In the genomic region with DNA sequence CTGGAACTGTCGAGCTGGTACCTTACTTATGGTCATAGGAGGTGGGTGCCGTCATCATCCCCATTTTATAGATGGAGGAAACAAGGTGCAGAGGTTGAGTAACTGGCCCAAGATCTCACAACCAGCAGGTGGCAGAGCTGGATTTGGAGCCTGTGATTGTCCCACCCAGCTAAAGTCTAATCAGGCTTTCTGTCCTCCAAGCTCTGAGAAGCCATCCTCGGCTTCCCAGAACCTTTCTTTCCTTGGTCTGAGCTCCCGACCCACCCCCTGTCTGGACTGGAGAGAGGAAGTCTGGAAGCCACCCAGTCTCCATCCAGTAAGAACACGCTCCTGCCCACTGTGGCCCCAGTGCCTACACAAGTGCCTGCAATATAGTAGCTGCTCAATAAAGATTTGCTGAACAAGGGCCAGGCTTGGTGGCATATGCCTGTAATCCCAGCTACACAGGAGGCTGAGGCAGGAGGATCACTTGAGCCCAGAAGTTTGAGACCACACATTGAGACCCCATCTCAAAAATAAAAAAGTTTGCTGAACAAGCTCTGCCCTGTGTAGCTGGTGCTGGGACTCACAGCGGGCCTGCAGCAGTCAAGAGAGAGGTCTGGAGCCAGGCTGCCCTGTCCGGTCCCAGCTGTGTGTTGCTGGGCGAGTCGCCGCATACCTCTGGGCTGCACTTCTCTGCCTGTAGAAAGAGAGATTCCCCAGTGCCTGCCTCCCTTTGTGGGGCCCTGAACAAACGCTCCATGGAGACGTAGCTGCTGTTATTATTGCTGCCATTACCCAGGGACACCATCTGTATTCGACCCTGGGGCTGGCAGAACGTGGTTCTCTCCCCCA, we compare ENCODE assay signal across 10 cellular contexts. TPM values are rescaled to one million over a fixed set of nuclear protein-coding genes. Genes with fewer than 3 reads are reported as not detected.
A peak's percentile ranks its signal among the peaks of the same experiment; 100 is the strongest.
DNase-seq lines count a peak whose midpoint lies in the region; ATAC-seq and TF ChIP-seq lines count a peak whose summit lies in the region.
"Had no signal": no experiment of that assay in that cellular context is flagged by ENCODE, and none has a peak within 500 bp of the region (broad histone marks: within the 10 kb centered on the region; RNA-seq: fewer than 3 reads in every experiment).

No MANE protein-coding gene starts in this region.

- no peak overlapping the region for H3K27ac Mint-ChIP-seq in WTC11
- H3K27ac Mint-ChIP-seq: mesothelial cell of epicardium; stimulated activated naive B cell treated with anti-CD40 and anti-IgM and Interleukin-4, amounts not matched to agents 10 μg/mL and 1 μg/mL and 100 μg/mL, for 72 hours had no signal

- H3K4me3 ChIP-seq in AG10803 (ENCODE audit: low read length): no peak overlapping the region

- POLR2A ChIA-PET in WTC11 (lab: Charles Lee): no interaction called here

- no peaks in the 10 kb centered on the region for H3K9me3 Mint-ChIP-seq in WTC11
- H3K9me3 Mint-ChIP-seq: mesothelial cell of epicardium; stimulated activated naive B cell treated with anti-CD40 and anti-IgM and Interleukin-4, amounts not matched to agents 10 μg/mL and 1 μg/mL and 100 μg/mL, for 72 hours had no signal

- no peaks in the 10 kb centered on the region; the same call in 1 of the 2 replicates for H3K27me3 Mint-ChIP-seq in WTC11 (ENCODE audit: low read depth)

- H3K27ac ChIP-seq in VCaP: no peak overlapping the region

- peak; percentile 13 for DNase-seq in AG10803 (ENCODE audit: low read depth)
- peak; percentile 70 for DNase-seq in GM13976 (ENCODE audit: low spot score)
- peak; percentile 37 for DNase-seq in iPS-NIHi7 (ENCODE audit: extremely low spot score)
- DNase-seq in activated T-cell treated with anti-CD3 and anti-CD28 coated beads, Interleukin-2, amount 50 U/mL, for 48 hours: no peak
- DNase-seq in WTC11 (ENCODE audit: low spot score): no peak
- DNase-seq: stimulated activated naive B cell treated with anti-CD40 and anti-IgM and Interleukin-4, amounts not matched to agents 10 μg/mL and 1 μg/mL and 100 μg/mL, for 72 hours had no signal

- no peak overlapping the region for H3K4me3 Mint-ChIP-seq in WTC11
- H3K4me3 Mint-ChIP-seq: mesothelial cell of epicardium; stimulated activated naive B cell treated with anti-CD40 and anti-IgM and Interleukin-4, amounts not matched to agents 10 μg/mL and 1 μg/mL and 100 μg/mL, for 72 hours had no signal

- H3K36me3 Mint-ChIP-seq in WTC11: no peaks in the 10 kb centered on the region
- H3K36me3 Mint-ChIP-seq: mesothelial cell of epicardium; stimulated activated naive B cell treated with anti-CD40 and anti-IgM and Interleukin-4, amounts not matched to agents 10 μg/mL and 1 μg/mL and 100 μg/mL, for 72 hours had no signal

- in situ Hi-C loops in GM13976 (cut with MboI; ENCODE audit: low sequenced_read_pairs, unreplicated experiment): no loop called here

- ATAC-seq in HG03520 (IDR thresholded peaks at IDR 0.05; ENCODE audit: unreplicated experiment): no peak
- no peak for ATAC-seq in HG03025 (IDR thresholded peaks at IDR 0.05; ENCODE audit: low FRiP score, unreplicated experiment)
- ATAC-seq in WTC11: no peak; the same call in 1 of the 2 replicates

- peak; percentile 49 for TF ChIP-seq CTCF in AG10803 (conservative IDR thresholded peaks at IDR 0.05; ENCODE audit: low read length)
- TF ChIP-seq CTCF in GM13976 (IDR thresholded peaks at IDR 0.05; ENCODE audit: borderline replicate concordance, control extremely low read depth, extremely low read depth, insufficient read depth, missing control alignments): peak; percentile 32
- TF ChIP-seq CTCF in VCaP (conservative IDR thresholded peaks at IDR 0.05): peak; percentile 72
- TF ChIP-seq CTCF in WTC11 (IDR thresholded peaks at IDR 0.05): no peak

- H3K4me1 Mint-ChIP-seq in WTC11: peaks cover 25% of the 10 kb centered on the region
- H3K4me1 Mint-ChIP-seq: mesothelial cell of epicardium; stimulated activated naive B cell treated with anti-CD40 and anti-IgM and Interleukin-4, amounts not matched to agents 10 μg/mL and 1 μg/mL and 100 μg/mL, for 72 hours had no signal

- CTCF ChIA-PET in WTC11 (lab: Charles Lee): interaction anchor here (0.6 to 6.1 kb wide), 19 partner anchors 12 to 297 kb away, joined by 3 to 90 read pairs (median 4); no protein-coding TSS in a partner anchor

TF ChIP-seq in WTC11, 78 proteins besides CTCF, POLR2A, EP300 and RAD21:
- TF ChIP-seq USF2 (CRISPR knock-in tag; IDR thresholded peaks at IDR 0.05) (no peak), TP53 (CRISPR knock-in tag; IDR thresholded peaks at IDR 0.05) (no peak)
- TF ChIP-seq, protein P1, sequence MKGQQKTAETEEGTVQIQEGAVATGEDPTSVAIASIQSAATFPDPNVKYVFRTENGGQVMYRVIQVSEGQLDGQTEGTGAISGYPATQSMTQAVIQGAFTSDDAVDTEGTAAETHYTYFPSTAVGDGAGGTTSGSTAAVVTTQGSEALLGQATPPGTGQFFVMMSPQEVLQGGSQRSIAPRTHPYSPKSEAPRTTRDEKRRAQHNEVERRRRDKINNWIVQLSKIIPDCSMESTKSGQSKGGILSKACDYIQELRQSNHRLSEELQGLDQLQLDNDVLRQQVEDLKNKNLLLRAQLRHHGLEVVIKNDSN (CRISPR knock-in tag; IDR thresholded peaks at IDR 0.05): no peak
- TF ChIP-seq, protein P2, sequence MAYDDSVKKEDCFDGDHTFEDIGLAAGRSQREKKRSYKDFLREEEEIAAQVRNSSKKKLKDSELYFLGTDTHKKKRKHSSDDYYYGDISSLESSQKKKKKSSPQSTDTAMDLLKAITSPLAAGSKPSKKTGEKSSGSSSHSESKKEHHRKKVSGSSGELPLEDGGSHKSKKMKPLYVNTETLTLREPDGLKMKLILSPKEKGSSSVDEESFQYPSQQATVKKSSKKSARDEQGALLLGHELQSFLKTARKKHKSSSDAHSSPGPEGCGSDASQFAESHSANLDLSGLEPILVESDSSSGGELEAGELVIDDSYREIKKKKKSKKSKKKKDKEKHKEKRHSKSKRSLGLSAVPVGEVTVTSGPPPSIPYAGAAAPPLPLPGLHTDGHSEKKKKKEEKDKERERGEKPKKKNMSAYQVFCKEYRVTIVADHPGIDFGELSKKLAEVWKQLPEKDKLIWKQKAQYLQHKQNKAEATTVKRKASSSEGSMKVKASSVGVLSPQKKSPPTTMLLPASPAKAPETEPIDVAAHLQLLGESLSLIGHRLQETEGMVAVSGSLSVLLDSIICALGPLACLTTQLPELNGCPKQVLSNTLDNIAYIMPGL (CRISPR knock-in tag; IDR thresholded peaks at IDR 0.05): no peak

RNA-seq across cellular contexts. Expression of gene DLGAP4, which starts 32.5 kb away (rescaled TPM):
- 52.6 to 54.6 TPM (median 54.6 TPM) in 3 replicates for total RNA-seq in WTC11 (2021)

RNA-seq across cellular contexts. Expression of gene AAR2, which starts 37.4 kb away (rescaled TPM):
- total RNA-seq in WTC11 (2021): 22.5 to 24.9 TPM (median 24.7 TPM) in 3 replicates

Comparison
In these comparisons a context has a peak if more than half of its experiments do, and no peak if none do; other contexts are left out.
1. DNase-seq: peak in AG10803 (single experiment), GM13976 (single experiment) and iPS-NIHi7 (single experiment); none in activated T-cell treated with anti-CD3 and anti-CD28 coated beads, Interleukin-2, amount 50 U/mL, for 48 hours (0 of 2) and WTC11 (single experiment).